9 cellular contexts compared by ENCODE assay signal in the genomic region with DNA sequence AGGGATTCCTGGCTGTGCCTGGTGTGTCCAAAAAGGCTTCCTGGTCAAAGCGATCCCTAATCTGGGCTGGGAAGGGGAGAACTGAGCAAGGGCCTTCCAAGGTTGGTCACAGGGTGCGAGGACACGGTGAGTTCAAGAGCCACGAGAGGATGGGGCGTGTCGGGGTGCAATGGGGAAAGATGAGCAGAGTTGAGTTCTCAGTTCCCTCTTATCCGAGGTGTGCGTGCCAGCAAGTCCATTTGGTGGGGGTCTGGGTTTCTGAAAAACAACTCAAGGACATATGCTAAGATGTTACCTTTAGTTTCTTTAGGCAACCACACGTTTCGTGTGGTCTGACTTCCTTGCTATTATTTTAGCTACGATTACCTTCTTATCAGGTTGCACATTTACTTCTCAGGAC. TPM values are rescaled to one million over a fixed set of nuclear protein-coding genes. Genes with fewer than 3 reads are reported as not detected.
DNase-seq lines count a peak whose midpoint lies in the region; ATAC-seq and TF ChIP-seq lines count a peak whose summit lies in the region.
"Had no signal": no experiment of that assay in that cellular context is flagged by ENCODE, and none has a peak within 500 bp of the region (broad histone marks: within the 10 kb centered on the region; RNA-seq: fewer than 3 reads in every experiment).

No MANE protein-coding gene starts in this region.

- no peak overlapping the region for H2AFZ ChIP-seq in mammary epithelial cell (ENCODE audit: low read depth, low read length)
- H2AFZ ChIP-seq in neuronal stem cell (ENCODE audit: low read length), result no peak overlapping the region

- H2BK15ac ChIP-seq in neuronal stem cell (ENCODE audit: low read length), result peak overlapping the region; percentile 1

- BruUV-seq in mammary epithelial cell (replicated peaks; lab: Mats Ljungman, UMichigan), result no TSS peak

- no peak overlapping the region for H4K91ac ChIP-seq in neuronal stem cell (ENCODE audit: low read depth, low read length, poor library complexity)

- dilution Hi-C loops in mammary epithelial cell (cut with HindIII; ENCODE audit: low sequenced_read_pairs), result no loop called here

- no peak overlapping the region for H3K18ac ChIP-seq in neuronal stem cell (ENCODE audit: low read length)

- no peak overlapping the region for H2BK12ac ChIP-seq in neuronal stem cell (ENCODE audit: low read length)

- H2BK120ac ChIP-seq in neuronal stem cell (ENCODE audit: low read depth, low read length), result no peak overlapping the region

- H3K4me1 ChIP-seq in mammary epithelial cell (ENCODE audit: insufficient read depth, low read length), result peaks cover 28% of the 10 kb centered on the region
- peaks cover 57% of the 10 kb centered on the region in 2 donors for H3K4me1 ChIP-seq in neuronal stem cell (ENCODE audit: control insufficient read depth in 2 of 2, insufficient read depth in 1 of 2, low read depth in 1 of 2, low read length in 2 of 2)
- peaks cover 0 to 41% (median 11%) of the 10 kb centered on the region in 4 donors for H3K4me1 ChIP-seq in tibial artery

- H3K4ac ChIP-seq in neuronal stem cell (ENCODE audit: low read length), result no peak overlapping the region

- H2BK5ac ChIP-seq in neuronal stem cell (ENCODE audit: low read length), result no peak overlapping the region

- 41% methylated on average over 11 of the region's 11 CpGs for whole genome bisulfite sequencing in mammary epithelial cell (ENCODE audit: low coverage, missing lambda C conversion rate)
- no CpG with 5 or more reads among the region's 11 CpGs for WGBS in neuronal stem cell (ENCODE audit: extremely low coverage in 2 of 2, insufficient read length in 2 of 2, insufficient replicate concordance in 1 of 2), 2 donors

- no peaks in the 10 kb centered on the region for H3K36me3 ChIP-seq in mammary epithelial cell (ENCODE audit: insufficient read depth, low read length)
- H3K36me3 ChIP-seq in neuronal stem cell (replicated peaks in 1 of 2; ENCODE audit: control insufficient read depth in 2 of 2, insufficient read depth in 2 of 2, low read length in 2 of 2), result peaks cover 0 to 6% of the 10 kb centered on the region in 2 donors
- H3K36me3 ChIP-seq in tibial artery, result no peaks in the 10 kb centered on the region
- H3K36me3 ChIP-seq: ovary had no signal

- H3K27ac ChIP-seq in mammary epithelial cell (ENCODE audit: insufficient read depth, low read depth, low read length) (no peak overlapping the region), neuronal stem cell (replicated peaks; ENCODE audit: low read length) (no peak overlapping the region), tibial artery (no peak overlapping the region)

- intact Hi-C loops in mammary epithelial cell (cut with micrococcal nuclease) (no loop called here), tibial artery (cut with DNase I; ENCODE audit: low total_unique reads) (loop anchor here (5.0 kb wide), 1 partner anchor 43 kb away; no protein-coding TSS in a partner anchor)

- H3K23ac ChIP-seq in neuronal stem cell (ENCODE audit: low read depth, low read length, poor library complexity), result no peak overlapping the region

- H3K27me3 ChIP-seq in mammary epithelial cell (ENCODE audit: insufficient read depth, low read length) (no peaks in the 10 kb centered on the region), neuronal stem cell (ENCODE audit: control insufficient read depth in 3 of 3, insufficient read depth in 3 of 3, low read depth in 1 of 3, low read length in 3 of 3) (no peaks in the 10 kb centered on the region), tibial artery (no peaks in the 10 kb centered on the region)
- H3K27me3 ChIP-seq: ovary had no signal

- in situ Hi-C loops in mammary epithelial cell (cut with MboI; ENCODE audit: low sequenced_read_pairs in 2 of 2), result no loop called here

- ATAC-seq in HG02973 (IDR thresholded peaks at IDR 0.05; ENCODE audit: unreplicated experiment) (peak; percentile 22), GM19035 (IDR thresholded peaks at IDR 0.05; ENCODE audit: unreplicated experiment) (no peak), HG03342 (IDR thresholded peaks at IDR 0.05; ENCODE audit: unreplicated experiment) (no peak)

- DNase-seq in GM10266 (ENCODE audit: extremely low spot score) (peak; percentile 67), mammary epithelial cell (no peak), neuronal stem cell (ENCODE audit: low spot score) (no peak), 8988T (no peak), tibial artery (no peak)

- no peaks in the 10 kb centered on the region for H4K20me1 ChIP-seq in mammary epithelial cell (ENCODE audit: insufficient read depth, low read length)

- TF ChIP-seq CTCF in GM10266 (IDR thresholded peaks at IDR 0.05; ENCODE audit: control insufficient read depth, insufficient read depth, low read depth, missing control alignments) (no peak), mammary epithelial cell (conservative IDR thresholded peaks at IDR 0.05 in 1 of 2, IDR thresholded peaks at IDR 0.05 in 1 of 2; ENCODE audit: extremely low read depth in 1 of 2, insufficient read depth in 1 of 2, low read depth in 1 of 2, low read length in 2 of 2) (no peak), tibial artery (IDR thresholded peaks at IDR 0.05) (no peak)

- peaks cover 2% of the 10 kb centered on the region for H3K79me1 ChIP-seq in neuronal stem cell (ENCODE audit: low read depth, low read length)

- no peaks in the 10 kb centered on the region for H3K9me3 ChIP-seq in mammary epithelial cell (replicated peaks; ENCODE audit: insufficient read depth, low read length)
- H3K9me3 ChIP-seq in neuronal stem cell (replicated peaks in 1 of 2; ENCODE audit: control insufficient read depth in 2 of 2, insufficient read depth in 1 of 2, low read depth in 1 of 2, low read length in 2 of 2), result no peaks in the 10 kb centered on the region
- H3K9me3 ChIP-seq in tibial artery, result no peaks in the 10 kb centered on the region
- H3K9me3 ChIP-seq: ovary had no signal

- peaks cover 4% of the 10 kb centered on the region for H3K79me2 ChIP-seq in mammary epithelial cell (ENCODE audit: insufficient read depth, low read length)

- H3K4me2 ChIP-seq in mammary epithelial cell (ENCODE audit: insufficient read depth, low read depth, low read length) (peak overlapping the region; percentile 94), neuronal stem cell (ENCODE audit: insufficient read depth, low read length, poor library complexity, severe bottlenecking) (peak overlapping the region; percentile 81)

- no peak overlapping the region for H2AK5ac ChIP-seq in neuronal stem cell (ENCODE audit: low read depth, low read length)

- CTCF ChIA-PET in mammary epithelial cell (lab: Charles Lee; ENCODE audit: low non-redundant PET), result no interaction called here

- H3K9ac ChIP-seq in mammary epithelial cell (ENCODE audit: insufficient read depth, low read length) (no peak overlapping the region), neuronal stem cell (ENCODE audit: low read depth, low read length, poor library complexity) (no peak overlapping the region)

- H3K4me3 ChIP-seq in mammary epithelial cell (replicated peaks in 1 of 3; ENCODE audit: insufficient read depth in 1 of 3, low read depth in 2 of 3, low read length in 3 of 3) (no peak overlapping the region), neuronal stem cell (ENCODE audit: low read length in 2 of 2) (peak overlapping the region; percentile 55 to 76), tibial artery (no peak overlapping the region)

- H4K8ac ChIP-seq in neuronal stem cell (ENCODE audit: low read depth, low read length), result no peak overlapping the region

- H3K14ac ChIP-seq in neuronal stem cell (ENCODE audit: low read length), result no peak overlapping the region

RNA-seq across cellular contexts. Expression of gene ZNF775, which starts 1.3 kb away (rescaled TPM):
- total RNA-seq in mammary epithelial cell, result 1 to 10 TPM; 2.0 to 2.3 TPM
- 1.1 TPM for polyA plus RNA-seq in mammary epithelial cell
- polyA minus RNA-seq in mammary epithelial cell, result 2.6 TPM
- polyA plus RNA-seq in neuronal stem cell (2013, experiment 1 of 2), result 15.9 TPM
- polyA plus RNA-seq in neuronal stem cell (2013, experiment 2 of 2), result 15.7 TPM

RNA-seq across cellular contexts. Expression of gene REPIN1, which starts 11.8 kb away (rescaled TPM):
- 10 to 100 TPM in 1 of 2 donors, 1 to 10 TPM in 1; 5.6 to 33.5 TPM for total RNA-seq in mammary epithelial cell
- 3.9 TPM for polyA plus RNA-seq in mammary epithelial cell
- polyA minus RNA-seq in mammary epithelial cell, result 4.7 TPM
- polyA plus RNA-seq in neuronal stem cell (2013, experiment 1 of 2), result 84.5 TPM
- polyA plus RNA-seq in neuronal stem cell (2013, experiment 2 of 2), result 85.1 TPM

RNA-seq across cellular contexts. Expression of gene RARRES2, which starts 39.0 kb away (rescaled TPM):
- under 1 TPM in 1 of 2 donors, not detected in 1; 0.17 TPM for total RNA-seq in mammary epithelial cell
- polyA plus RNA-seq in mammary epithelial cell, result 0.23 TPM
- not detected for polyA minus RNA-seq in mammary epithelial cell
- polyA plus RNA-seq in neuronal stem cell (2013, experiment 1 of 2), result 0.99 TPM
- 1.0 TPM for polyA plus RNA-seq in neuronal stem cell (2013, experiment 2 of 2)

RNA-seq across cellular contexts. Expression of gene ACTR3C, which starts 57.1 kb away (rescaled TPM):
- total RNA-seq in mammary epithelial cell, result 1 to 10 TPM; 1.6 to 8.3 TPM
- 1.2 TPM for polyA plus RNA-seq in mammary epithelial cell
- polyA minus RNA-seq in mammary epithelial cell, result 5.7 TPM
- polyA plus RNA-seq in neuronal stem cell (2013, experiment 1 of 2), result not detected
- not detected for polyA plus RNA-seq in neuronal stem cell (2013, experiment 2 of 2)

RNA-seq across cellular contexts. Expression of gene LRRC61, which starts 57.3 kb away (rescaled TPM):
- total RNA-seq in mammary epithelial cell, result 10 to 100 TPM in 1 of 2 donors, under 1 TPM in 1; 0.73 to 18.0 TPM
- polyA plus RNA-seq in mammary epithelial cell, result 0.93 TPM
- polyA minus RNA-seq in mammary epithelial cell, result 0.26 TPM
- 0.81 TPM for polyA plus RNA-seq in neuronal stem cell (2013, experiment 1 of 2)
- polyA plus RNA-seq in neuronal stem cell (2013, experiment 2 of 2), result 0.79 TPM

Comparison
In these comparisons a context has a peak if more than half of its experiments do, and no peak if none do; other contexts are left out.
1. H3K4me3 ChIP-seq: peak in neuronal stem cell (2 of 2); none in mammary epithelial cell (0 of 3) and tibial artery (0 of 2).